8 cellular contexts compared by ENCODE assay signal in the genomic region with DNA sequence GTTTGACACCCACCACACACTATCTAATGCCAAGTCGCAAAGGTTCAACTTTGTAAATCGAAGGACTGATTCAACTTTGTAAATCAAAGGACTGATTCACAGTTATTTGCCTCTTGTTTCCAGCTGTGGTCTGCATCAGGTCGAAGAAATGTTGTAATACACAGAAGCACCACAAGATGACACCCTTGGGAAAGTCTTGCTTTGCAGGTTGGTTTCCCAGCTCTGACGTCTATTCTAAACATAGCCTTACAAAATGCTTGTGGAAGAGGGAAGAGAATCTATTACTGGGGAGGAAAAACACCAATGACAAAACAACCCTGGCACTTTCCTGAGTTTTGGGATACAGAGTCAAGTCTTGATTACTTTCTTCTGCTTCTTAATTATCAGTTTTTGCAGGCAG. TPM values are rescaled to one million over a fixed set of nuclear protein-coding genes. Genes with fewer than 3 reads are reported as not detected.
DNase-seq lines count a peak whose midpoint lies in the region; ATAC-seq, FAIRE-seq and TF ChIP-seq lines count a peak whose summit lies in the region.

No MANE protein-coding gene starts in this region.

- H3K27me3 ChIP-seq in heart right ventricle: peaks cover 0 to 59% (median 0%) of the 10 kb centered on the region in 7 donors

- no peak overlapping the region for H3K4me3 ChIP-seq in heart right ventricle
- H3K4me3 ChIP-seq in retinal pigment epithelial cell (ENCODE audit: low read length): no peak overlapping the region

- H3K27ac ChIP-seq in heart right ventricle: peak overlapping the region in 3 of 10 donors; percentile 19 to 56 (median 44)

- no peaks in the 10 kb centered on the region for H3K9me3 ChIP-seq in heart right ventricle

- H3K4me1 ChIP-seq in heart right ventricle: peaks cover 0 to 7% (median 0%) of the 10 kb centered on the region in 9 donors

- intact Hi-C loops in heart right ventricle (cut with DNase I): loop anchor here (2.0 to 10.0 kb wide), 6 partner anchors 101 to 752 kb away; no protein-coding TSS in a partner anchor

- DNase-seq in COLO829 (ENCODE audit: low spot score) (peak; percentile 58), GM19239 (ENCODE audit: insufficient read length, low spot score) (peak; percentile 13), LHCN-M2 (ENCODE audit: low read depth) (peak; percentile 55), RCC 7860 (ENCODE audit: low spot score) (peak; percentile 31), amniotic stem cell (lab: John Stamatoyannopoulos, UW) (peak; percentile 63), heart right ventricle (peak in 1 of 2 donors; percentile 64), retinal pigment epithelial cell (ENCODE audit: low read depth) (no peak)

- peak; percentile 61 to 87 (median 82) for ATAC-seq in heart right ventricle
- no peak for ATAC-seq in HG02973 (IDR thresholded peaks at IDR 0.05; ENCODE audit: unreplicated experiment)

- no peaks in the 10 kb centered on the region for H3K36me3 ChIP-seq in heart right ventricle

- FAIRE-seq in GM19239 (lab: Jason Lieb, UNC) (peak; percentile 100), RCC 7860 (lab: Jason Lieb, UNC) (peak; percentile 77)

- WGBS in heart right ventricle, 2 donors: 2% methylated on average over 4 of the region's 4 CpGs

- TF ChIP-seq CTCF in heart right ventricle (IDR thresholded peaks at IDR 0.05): peak; percentile 46 to 79 (median 74)
- TF ChIP-seq CTCF in retinal pigment epithelial cell (conservative IDR thresholded peaks at IDR 0.05; ENCODE audit: low read depth, low read length): peak; percentile 74

RNA-seq across cellular contexts. Expression of a gene that starts 35.3 kb away (rescaled TPM):
- total RNA-seq in LHCN-M2 (2014; rRNA removed) (not detected in 2 replicates), heart right ventricle (under 1 TPM in 1 of 10 donors, not detected in 9; 0.13 TPM)
- not detected for polyA plus RNA-seq in LHCN-M2 (2012)
- not detected for polyA plus RNA-seq in heart right ventricle
